ENCODE assay signal across 8 cellular contexts in the genomic region with DNA sequence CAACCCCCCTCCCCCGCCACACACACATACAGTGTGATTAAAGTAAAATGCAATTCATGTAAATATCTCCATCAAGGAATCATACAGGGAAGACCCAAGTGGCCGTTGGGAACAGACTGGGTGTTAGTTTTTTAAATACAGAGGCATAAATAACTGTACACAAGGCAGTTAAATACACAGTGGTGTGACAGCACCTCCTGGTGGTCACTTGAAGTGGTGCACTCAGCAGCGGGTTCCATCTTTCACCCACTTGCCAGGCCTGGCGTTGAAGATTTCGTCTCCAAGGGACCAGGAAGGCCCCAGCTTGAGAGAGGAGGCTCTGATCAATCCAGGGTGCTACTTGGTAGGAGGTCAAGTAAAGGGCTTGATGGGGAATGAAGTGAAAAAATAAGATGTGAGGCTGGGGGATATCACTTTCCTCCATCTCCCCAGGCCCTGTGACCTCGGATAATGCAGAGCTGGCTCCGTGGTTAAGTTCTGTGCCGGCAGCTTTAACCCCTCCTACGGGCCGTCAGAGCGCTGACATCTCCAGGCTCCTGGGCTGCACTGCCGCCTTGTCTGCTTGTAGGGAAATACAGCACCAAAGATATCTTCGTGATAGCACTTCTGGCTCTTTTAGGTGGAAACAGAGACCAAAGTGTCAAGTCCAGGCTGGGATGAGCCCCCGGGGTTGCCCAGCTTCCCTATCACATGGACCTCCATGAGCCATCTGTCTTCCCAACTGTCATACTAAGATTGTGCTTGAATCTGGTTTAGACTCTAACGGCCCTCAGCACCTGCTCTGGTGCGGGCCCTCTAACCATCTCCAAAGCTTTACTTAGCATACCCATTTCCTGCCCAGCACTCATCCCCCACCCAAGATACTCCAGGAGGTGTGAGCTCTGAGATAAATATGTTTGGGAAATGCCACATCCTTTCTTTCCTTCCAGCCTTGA. TPM values are rescaled to one million over a fixed set of nuclear protein-coding genes. Genes with fewer than 3 reads are reported as not detected.
DNase-seq lines count a peak whose midpoint lies in the region; ATAC-seq and TF ChIP-seq lines count a peak whose summit lies in the region.

No MANE protein-coding gene starts in this region.

- peaks cover 5% of the 10 kb centered on the region for H3K4me1 Mint-ChIP-seq in activated naive CD8-positive, alpha-beta T cell treated with anti-CD3 and anti-CD28 coated beads, Interleukin-2, amount 50 U/mL, for 24 hours

- CTCF ChIA-PET in AG04449 (lab: Yijun Ruan, JAX): interaction anchor here (0.6 to 11.1 kb wide), 26 partner anchors 8 to 458 kb away, joined by 3 to 389 read pairs (median 6); no protein-coding TSS in a partner anchor

- H3K27ac Mint-ChIP-seq in activated naive CD8-positive, alpha-beta T cell treated with anti-CD3 and anti-CD28 coated beads, Interleukin-2, amount 50 U/mL, for 24 hours: no peak overlapping the region

- no peak for ATAC-seq in activated naive CD8-positive, alpha-beta T cell treated with anti-CD3 and anti-CD28 coated beads, Interleukin-2, amount 50 U/mL, for 24 hours
- ATAC-seq in left ventricle myocardium superior: peak; percentile 57
- no peak for ATAC-seq in HG02610 (IDR thresholded peaks at IDR 0.05; ENCODE audit: unreplicated experiment)
- no peak for ATAC-seq in HG02798 (IDR thresholded peaks at IDR 0.05; ENCODE audit: poor library complexity, unreplicated experiment)

- peak; percentile 51 for TF ChIP-seq CTCF in AG04449 (IDR thresholded peaks at IDR 0.05; ENCODE audit: insufficient read depth, low read length, missing control alignments)
- peak; percentile 77 for TF ChIP-seq CTCF in GM13976 (IDR thresholded peaks at IDR 0.05; ENCODE audit: borderline replicate concordance, control extremely low read depth, extremely low read depth, insufficient read depth, missing control alignments)

- H3K9me3 Mint-ChIP-seq in activated naive CD8-positive, alpha-beta T cell treated with anti-CD3 and anti-CD28 coated beads, Interleukin-2, amount 50 U/mL, for 24 hours: no peaks in the 10 kb centered on the region

- DNase-seq in AG04449 (ENCODE audit: low read depth, low spot score): no peak
- no peak for DNase-seq in GM13976 (ENCODE audit: low spot score)
- peak; percentile 7 for DNase-seq in SW480 (ENCODE audit: low spot score)
- peak; percentile 74 for DNase-seq in activated naive CD8-positive, alpha-beta T cell treated with anti-CD3 and anti-CD28 coated beads, Interleukin-2, amount 50 U/mL, for 24 hours
- DNase-seq in left ventricle myocardium superior: peak; percentile 72
- DNase-seq in stimulated activated CD4-positive, alpha-beta T cell treated with anti-CD3 and anti-CD28 coated beads, Interleukin-12 subunit alpha, Interleukin-12 subunit beta, amount 100 ng/mL, for 4 hours: peak; percentile 64

- in situ Hi-C loops in GM13976 (cut with MboI; ENCODE audit: low sequenced_read_pairs, unreplicated experiment): loop anchor here (10.0 kb wide), 2 partner anchors 47 to 93 kb away; no protein-coding TSS in a partner anchor

- intact Hi-C loops in left ventricle myocardium superior (cut with micrococcal nuclease): loop anchor here (5.0 to 10.0 kb wide), 2 partner anchors 49 to 103 kb away; no protein-coding TSS in a partner anchor

- no peak overlapping the region for H3K4me3 Mint-ChIP-seq in activated naive CD8-positive, alpha-beta T cell treated with anti-CD3 and anti-CD28 coated beads, Interleukin-2, amount 50 U/mL, for 24 hours

- no peak overlapping the region for H3K4me3 ChIP-seq in AG04449 (ENCODE audit: low read depth, low read length)

- H3K27me3 Mint-ChIP-seq in activated naive CD8-positive, alpha-beta T cell treated with anti-CD3 and anti-CD28 coated beads, Interleukin-2, amount 50 U/mL, for 24 hours: no peaks in the 10 kb centered on the region

- peaks cover 2% of the 10 kb centered on the region for H3K36me3 Mint-ChIP-seq in activated naive CD8-positive, alpha-beta T cell treated with anti-CD3 and anti-CD28 coated beads, Interleukin-2, amount 50 U/mL, for 24 hours (ENCODE audit: low read depth)

- POLR2A ChIA-PET in AG04449 (lab: Yijun Ruan, JAX): no interaction called here

RNA-seq across cellular contexts. Expression of a gene that starts 20.7 kb away (rescaled TPM):
- 16.9 TPM for total RNA-seq in left ventricle myocardium superior

Comparison
In these comparisons a context has a peak if more than half of its experiments do, and no peak if none do; other contexts are left out.
1. DNase-seq: peak in SW480 (single experiment), activated naive CD8-positive, alpha-beta T cell treated with anti-CD3 and anti-CD28 coated beads, Interleukin-2, amount 50 U/mL, for 24 hours (single experiment), left ventricle myocardium superior (single experiment) and stimulated activated CD4-positive, alpha-beta T cell treated with anti-CD3 and anti-CD28 coated beads, Interleukin-12 subunit alpha, Interleukin-12 subunit beta, amount 100 ng/mL, for 4 hours (single experiment); none in AG04449 (single experiment) and GM13976 (single experiment).